ENCODE assay signal across 13 cellular contexts in genomic region chr15:49313650-49314049, GRCh38.
A peak's percentile ranks its signal among the peaks of the same experiment; 100 is the strongest.
DNase-seq lines count a peak whose midpoint lies in the region; ATAC-seq and TF ChIP-seq lines count a peak whose summit lies in the region.
"Had no signal": no experiment of that assay in that cellular context is flagged by ENCODE, and none has a peak within 500 bp of the region (broad histone marks: within the 10 kb centered on the region; RNA-seq: fewer than 3 reads in every experiment).

No MANE protein-coding gene starts in this region.

- peak overlapping the region; percentile 71 for H3K27ac Mint-ChIP-seq in HFFc6
- H3K27ac Mint-ChIP-seq in activated T-helper 17 cell treated with anti-CD3 and anti-CD28 coated beads, Interleukin-2, amount 50 U/mL, for 72 hours, result no peak overlapping the region
- no peak overlapping the region for H3K27ac Mint-ChIP-seq in activated naive CD4-positive, alpha-beta T cell treated with anti-CD3 and anti-CD28 coated beads, Interleukin-2, amount 50 U/mL, for 72 hours
- H3K27ac Mint-ChIP-seq: activated T-cell treated with anti-CD3 and anti-CD28 coated beads, Interleukin-2, amount 50 U/mL, for 24 hours; B cell had no signal

- no peaks in the 10 kb centered on the region for H3K27me3 Mint-ChIP-seq in HFFc6 (ENCODE audit: insufficient read depth)
- no peaks in the 10 kb centered on the region for H3K27me3 Mint-ChIP-seq in activated T-helper 17 cell treated with anti-CD3 and anti-CD28 coated beads, Interleukin-2, amount 50 U/mL, for 72 hours
- H3K27me3 Mint-ChIP-seq: activated T-cell treated with anti-CD3 and anti-CD28 coated beads, Interleukin-2, amount 50 U/mL, for 24 hours; B cell had no signal

- ATAC-seq in activated T-helper 17 cell treated with anti-CD3 and anti-CD28 coated beads, Interleukin-2, amount 50 U/mL, for 72 hours (replicated peaks), result peak; percentile 34
- no peak for ATAC-seq in activated naive CD4-positive, alpha-beta T cell treated with anti-CD3 and anti-CD28 coated beads, Interleukin-2, amount 50 U/mL, for 72 hours

- peaks cover 47% of the 10 kb centered on the region for H3K4me1 Mint-ChIP-seq in HFFc6 (ENCODE audit: low read depth)
- no peaks in the 10 kb centered on the region for H3K4me1 Mint-ChIP-seq in activated T-helper 17 cell treated with anti-CD3 and anti-CD28 coated beads, Interleukin-2, amount 50 U/mL, for 72 hours

- H3K4me3 ChIP-seq in foreskin fibroblast (ENCODE audit: low read depth in 1 of 2, low read length in 2 of 2), result no peak overlapping the region
- H3K4me3 ChIP-seq: esophagus squamous epithelium had no signal

- in situ Hi-C loops in ACHN (cut with HindIII; ENCODE audit: low pct_ligation_motif_present, low pct_unique_long_range_greater_than_20kb, low sequenced_read_pairs), result no loop called here

- DNase-seq in ACHN, result peak; percentile 41
- DNase-seq in HFFc6, result peak; percentile 82
- DNase-seq in foreskin fibroblast, result peak; percentile 76 to 91
- DNase-seq in NCI-H82 (lab: John Stamatoyannopoulos, UW), result no peak
- no peak for DNase-seq in hippocampal formation (lab: John Stamatoyannopoulos, UW)
- DNase-seq in activated naive CD4-positive, alpha-beta T cell treated with anti-CD3 and anti-CD28 coated beads, Interleukin-2, amount 50 U/mL, for 72 hours (ENCODE audit: low spot score in 2 of 2), result no peak
- no peak for DNase-seq in GDM1 (lab: John Stamatoyannopoulos, UW)
- DNase-seq: activated T-cell treated with anti-CD3 and anti-CD28 coated beads, Interleukin-2, amount 50 U/mL, for 24 hours; central memory CD4-positive, alpha-beta T cell; esophagus squamous epithelium; SIG-M5 had no signal

- no peak for TF ChIP-seq CTCF in HFFc6 (IDR thresholded peaks at IDR 0.05)
- TF ChIP-seq CTCF in foreskin fibroblast (IDR thresholded peaks at IDR 0.05; ENCODE audit: low read depth, low read length), result no peak

- H3K4me3 Mint-ChIP-seq in HFFc6, result no peak overlapping the region; the same call in 1 of the 2 replicates
- no peak overlapping the region for H3K4me3 Mint-ChIP-seq in activated T-helper 17 cell treated with anti-CD3 and anti-CD28 coated beads, Interleukin-2, amount 50 U/mL, for 72 hours
- H3K4me3 Mint-ChIP-seq: activated T-cell treated with anti-CD3 and anti-CD28 coated beads, Interleukin-2, amount 50 U/mL, for 24 hours; B cell had no signal

- H3K36me3 Mint-ChIP-seq in HFFc6 (ENCODE audit: low read depth), result peaks cover 29% of the 10 kb centered on the region
- H3K36me3 Mint-ChIP-seq in activated T-helper 17 cell treated with anti-CD3 and anti-CD28 coated beads, Interleukin-2, amount 50 U/mL, for 72 hours (ENCODE audit: low read depth), result peaks cover 53% of the 10 kb centered on the region
- H3K36me3 Mint-ChIP-seq in activated naive CD4-positive, alpha-beta T cell treated with anti-CD3 and anti-CD28 coated beads, Interleukin-2, amount 50 U/mL, for 72 hours, result peaks cover 9 to 24% of the 10 kb centered on the region in 2 donors

- H3K9me3 Mint-ChIP-seq in HFFc6, result no peaks in the 10 kb centered on the region
- no peaks in the 10 kb centered on the region for H3K9me3 Mint-ChIP-seq in activated T-helper 17 cell treated with anti-CD3 and anti-CD28 coated beads, Interleukin-2, amount 50 U/mL, for 72 hours
- H3K9me3 Mint-ChIP-seq in activated naive CD4-positive, alpha-beta T cell treated with anti-CD3 and anti-CD28 coated beads, Interleukin-2, amount 50 U/mL, for 72 hours, result peaks cover 2 to 8% of the 10 kb centered on the region in 2 donors

Comparison
In these comparisons a context has a peak if more than half of its experiments do, and no peak if none do; other contexts are left out.
1. DNase-seq: peak in ACHN (single experiment), HFFc6 (single experiment) and foreskin fibroblast (2 of 2); none in NCI-H82 (single experiment), hippocampal formation (0 of 2), activated naive CD4-positive, alpha-beta T cell treated with anti-CD3 and anti-CD28 coated beads, Interleukin-2, amount 50 U/mL, for 72 hours (0 of 2) and GDM1 (single experiment).